22 cellular contexts compared by ENCODE assay signal in the genomic region with DNA sequence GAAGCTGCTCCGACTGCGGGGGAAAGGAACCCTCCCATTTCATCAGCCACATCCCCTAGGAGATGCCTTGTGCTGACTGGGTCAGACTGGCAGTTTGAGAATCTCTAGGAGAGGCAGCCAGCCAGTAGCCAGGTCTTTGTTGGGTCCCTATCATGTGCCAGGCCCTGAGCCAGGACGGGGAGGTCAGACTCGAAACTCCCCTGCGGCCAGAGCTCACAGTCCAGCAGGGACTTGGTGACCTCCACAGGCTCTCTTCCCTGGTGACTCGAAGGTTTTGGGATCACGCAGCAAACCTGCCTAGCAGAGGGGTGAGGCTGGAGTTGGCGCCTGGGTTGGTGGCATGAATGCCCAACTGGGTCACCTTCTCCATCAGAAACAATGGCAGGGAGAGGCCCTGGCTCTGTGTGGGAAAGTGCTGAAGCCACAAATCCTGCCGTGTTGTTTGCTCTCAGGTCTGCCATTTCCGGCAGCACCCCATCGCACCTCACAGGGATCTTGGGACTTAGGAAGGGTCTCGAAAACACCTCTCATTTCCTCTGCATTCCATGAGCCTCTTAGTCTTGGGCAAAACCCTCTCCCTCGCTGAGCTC. TPM values are rescaled to one million over a fixed set of nuclear protein-coding genes. Genes with fewer than 3 reads are reported as not detected.
A peak's percentile ranks its signal among the peaks of the same experiment; 100 is the strongest.
DNase-seq lines count a peak whose midpoint lies in the region; ATAC-seq and TF ChIP-seq lines count a peak whose summit lies in the region.
"Had no signal": no experiment of that assay in that cellular context is flagged by ENCODE, and none has a peak within 500 bp of the region (broad histone marks: within the 10 kb centered on the region; RNA-seq: fewer than 3 reads in every experiment).

No MANE protein-coding gene starts in this region.

- DNase-seq in RWPE2 (ENCODE audit: low spot score) (peak; percentile 37), right lobe of liver (peak; percentile 73 to 85 (median 74)), testis (peak; percentile 6), RKO (ENCODE audit: low spot score) (no peak), GM19240 (ENCODE audit: insufficient read length, low spot score) (no peak)
- peak; percentile 21 for DNase-seq in activated CD8-positive, alpha-beta memory T cell treated with anti-CD3 and anti-CD28 coated beads, Interleukin-2, amount 10 ng/mL, durations not matched to agents 7 days and 5 days
- DNase-seq: activated gamma-delta T cell; CD4-positive, alpha-beta memory T cell; DMS 273 treated with DMSO at 0.1 percent for 48 hours; Kasumi-1; MV-4-11; NCI-H510A treated with DMSO at 0.1 percent for 48 hours; SJCRH30 had no signal

- intact Hi-C loops in right lobe of liver (cut with DNase I) (no loop called here), testis (cut with DNase I; ENCODE audit: low total_unique reads) (no loop called here)

- CTCF ChIA-PET in activated CD8-positive, alpha-beta memory T cell treated with anti-CD3 and anti-CD28 coated beads, Interleukin-2, amount 10 ng/mL, durations not matched to agents 7 days and 5 days (lab: Charles Lee): interaction anchor here (1.4 kb wide), 1 partner anchor 17 kb away, joined by 7 read pairs; no protein-coding TSS in a partner anchor

- no peak overlapping the region for H3K27ac Mint-ChIP-seq in activated CD8-positive, alpha-beta memory T cell treated with anti-CD3 and anti-CD28 coated beads, Interleukin-2, amount 10 ng/mL, durations not matched to agents 7 days and 5 days
- H3K27ac Mint-ChIP-seq: CD4-positive, alpha-beta memory T cell; neural progenitor cell had no signal

- peaks cover 2% of the 10 kb centered on the region for H3K27me3 Mint-ChIP-seq in activated CD8-positive, alpha-beta memory T cell treated with anti-CD3 and anti-CD28 coated beads, Interleukin-2, amount 10 ng/mL, durations not matched to agents 7 days and 5 days
- H3K27me3 Mint-ChIP-seq: CD4-positive, alpha-beta memory T cell had no signal

- 0 out of 2 replicates have a peak, but pooled peaks cover 7% of the 10 kb centered on the region for H3K36me3 ChIP-seq in RWPE2 (ENCODE audit: low read depth)
- no peaks in the 10 kb centered on the region for H3K36me3 ChIP-seq in right lobe of liver
- no peaks in the 10 kb centered on the region for H3K36me3 ChIP-seq in testis (ENCODE audit: low read depth, missing control alignments)
- H3K36me3 ChIP-seq: colonic mucosa, neural progenitor cell, prostate gland had no signal

- no peak for ATAC-seq in RWPE2 (ENCODE audit: low read depth)
- no peak for ATAC-seq in activated CD8-positive, alpha-beta memory T cell treated with anti-CD3 and anti-CD28 coated beads, Interleukin-2, amount 10 ng/mL, durations not matched to agents 7 days and 5 days
- ATAC-seq in right lobe of liver: peak; percentile 13 to 64 (median 58)
- no peak for ATAC-seq in HG03045 (IDR thresholded peaks at IDR 0.05; ENCODE audit: unreplicated experiment)
- ATAC-seq: Panc1 had no signal

- no peaks in the 10 kb centered on the region for H3K36me3 Mint-ChIP-seq in activated CD8-positive, alpha-beta memory T cell treated with anti-CD3 and anti-CD28 coated beads, Interleukin-2, amount 10 ng/mL, durations not matched to agents 7 days and 5 days
- H3K36me3 Mint-ChIP-seq: CD4-positive, alpha-beta memory T cell had no signal

- H3K4me3 ChIP-seq in RWPE2 (ENCODE audit: severe bottlenecking) (no peak overlapping the region), right lobe of liver (no peak overlapping the region), testis (no peak overlapping the region)
- H3K4me3 ChIP-seq: colonic mucosa, lung, neural progenitor cell, prostate gland, SJCRH30 had no signal

- H3K27ac ChIP-seq in RWPE2 (ENCODE audit: poor library complexity, severe bottlenecking) (no peak overlapping the region), right lobe of liver (peak overlapping the region in 2 of 3 donors; percentile 28 to 48), testis (no peak overlapping the region)
- H3K27ac ChIP-seq: colonic mucosa, neural progenitor cell, prostate gland, SJCRH30 had no signal

- H3K27me3 ChIP-seq in RWPE2 (ENCODE audit: insufficient read depth, poor library complexity, severe bottlenecking): no peaks in the 10 kb centered on the region
- no peaks in the 10 kb centered on the region for H3K27me3 ChIP-seq in right lobe of liver
- H3K27me3 ChIP-seq in testis: no peaks in the 10 kb centered on the region
- H3K27me3 ChIP-seq: colonic mucosa, neural progenitor cell, SJCRH30 had no signal

- H3K9me3 Mint-ChIP-seq in activated CD8-positive, alpha-beta memory T cell treated with anti-CD3 and anti-CD28 coated beads, Interleukin-2, amount 10 ng/mL, durations not matched to agents 7 days and 5 days (ENCODE audit: low read depth): no peaks in the 10 kb centered on the region
- H3K9me3 Mint-ChIP-seq: CD4-positive, alpha-beta memory T cell; neural progenitor cell had no signal

- H3K9me3 ChIP-seq in RWPE2 (ENCODE audit: severe bottlenecking) (no peaks in the 10 kb centered on the region), right lobe of liver (no peaks in the 10 kb centered on the region), testis (no peaks in the 10 kb centered on the region)
- H3K9me3 ChIP-seq: colonic mucosa, prostate gland, SJCRH30 had no signal

- 87% methylated on average over 4 of the region's 13 CpGs for WGBS in right lobe of liver (ENCODE audit: insufficient coverage, low coverage, low lambda C conversion rate, missing lambda C conversion rate)
- WGBS in testis, 2 donors: 92 to 96% methylated on average over 8 to 13 of the region's 13 CpGs

- no peak overlapping the region for H3K4me3 Mint-ChIP-seq in activated CD8-positive, alpha-beta memory T cell treated with anti-CD3 and anti-CD28 coated beads, Interleukin-2, amount 10 ng/mL, durations not matched to agents 7 days and 5 days
- H3K4me3 Mint-ChIP-seq: CD4-positive, alpha-beta memory T cell; neural progenitor cell had no signal

- H3K4me1 ChIP-seq in RWPE2 (ENCODE audit: insufficient read depth, poor library complexity, severe bottlenecking): no peaks in the 10 kb centered on the region
- H3K4me1 ChIP-seq in right lobe of liver: peaks cover 0 to 33% (median under 1%) of the 10 kb centered on the region in 4 donors
- peaks cover 8% of the 10 kb centered on the region for H3K4me1 ChIP-seq in testis
- H3K4me1 ChIP-seq: colonic mucosa, neural progenitor cell, prostate gland, SJCRH30 had no signal

- no peaks in the 10 kb centered on the region for H3K4me1 Mint-ChIP-seq in activated CD8-positive, alpha-beta memory T cell treated with anti-CD3 and anti-CD28 coated beads, Interleukin-2, amount 10 ng/mL, durations not matched to agents 7 days and 5 days

- TF ChIP-seq POLR2A in right lobe of liver (IDR thresholded peaks at IDR 0.05) (no peak), testis (IDR thresholded peaks at IDR 0.05) (no peak)

- TF ChIP-seq CTCF in RWPE2 (IDR thresholded peaks at IDR 0.05; ENCODE audit: poor library complexity, severe bottlenecking): no peak
- TF ChIP-seq CTCF in right lobe of liver (IDR thresholded peaks at IDR 0.05): no peak
- no peak for TF ChIP-seq CTCF in testis (IDR thresholded peaks at IDR 0.05)

RNA-seq across cellular contexts. Expression of a gene that starts 14.4 kb away (rescaled TPM):
- not detected for total RNA-seq in activated CD8-positive, alpha-beta memory T cell treated with anti-CD3 and anti-CD28 coated beads, Interleukin-2, amount 10 ng/mL, durations not matched to agents 7 days and 5 days
- total RNA-seq in right lobe of liver (over 10,000 TPM; 11,577 to 28,471 (median 22,756) TPM), testis (not detected)
- 1.6 TPM for polyA plus RNA-seq in testis (ENCODE audit: insufficient read depth, low read depth, low replicate concordance)
- total RNA-seq: CD4-positive, alpha-beta memory T cell; prostate gland; SJCRH30; T-helper 1 cell treated with Interleukin-12 subunit alpha and Interleukin-12 subunit beta and Interleukin-4 antibody, amounts not matched to agents 30 ng/mL and 1 ng/mL, for 36 hours had no signal
- polyA plus RNA-seq: CD4-positive, alpha-beta memory T cell; keratinocyte had no signal

RNA-seq across cellular contexts. Expression of a gene that starts 21.2 kb away (rescaled TPM):
- total RNA-seq in activated CD8-positive, alpha-beta memory T cell treated with anti-CD3 and anti-CD28 coated beads, Interleukin-2, amount 10 ng/mL, durations not matched to agents 7 days and 5 days: not detected
- total RNA-seq in right lobe of liver (1,000 to 10,000 TPM; 3,162 to 5,107 (median 3,869) TPM), testis (under 1 TPM in 1 of 2 donors, not detected in 1; 0.56 TPM)
- 2.3 TPM for polyA plus RNA-seq in testis (ENCODE audit: insufficient read depth, low read depth, low replicate concordance)
- total RNA-seq: CD4-positive, alpha-beta memory T cell; SJCRH30; skeletal muscle tissue; T-helper 1 cell treated with Interleukin-12 subunit alpha and Interleukin-12 subunit beta and Interleukin-4 antibody, amounts not matched to agents 30 ng/mL and 1 ng/mL, for 36 hours had no signal
- polyA plus RNA-seq: CD4-positive, alpha-beta memory T cell; keratinocyte had no signal

Comparison
In these comparisons a context has a peak if more than half of its experiments do, and no peak if none do; other contexts are left out.
1. ATAC-seq: peak in right lobe of liver (4 of 4); none in RWPE2 (single experiment), activated CD8-positive, alpha-beta memory T cell treated with anti-CD3 and anti-CD28 coated beads, Interleukin-2, amount 10 ng/mL, durations not matched to agents 7 days and 5 days (single experiment) and HG03045 (single experiment).
2. DNase-seq: peak in RWPE2 (single experiment), activated CD8-positive, alpha-beta memory T cell treated with anti-CD3 and anti-CD28 coated beads, Interleukin-2, amount 10 ng/mL, durations not matched to agents 7 days and 5 days (single experiment), right lobe of liver (3 of 3) and testis (single experiment); none in RKO (single experiment) and GM19240 (single experiment).
3. H3K27ac ChIP-seq: peak in right lobe of liver (2 of 3); none in RWPE2 (single experiment) and testis (0 of 2).
4. RNA of a gene that starts 14.4 kb away (total RNA-seq): 11,577 to 28,471 TPM in right lobe of liver; not detected in activated CD8-positive, alpha-beta memory T cell treated with anti-CD3 and anti-CD28 coated beads, Interleukin-2, amount 10 ng/mL, durations not matched to agents 7 days and 5 days and not detected in testis; every median in the first group is over 1,000 times any median in the second.
5. RNA of a gene that starts 21.2 kb away (total RNA-seq): 3,162 to 5,107 TPM in right lobe of liver; 0.56 TPM in testis and not detected in activated CD8-positive, alpha-beta memory T cell treated with anti-CD3 and anti-CD28 coated beads, Interleukin-2, amount 10 ng/mL, durations not matched to agents 7 days and 5 days; every median in the first group is over 1,000 times any median in the second.